ENCODE assay signal across 1 cellular context in genomic region chr13:40770934-40771618, GRCh38.
A peak's percentile ranks its signal among the peaks of the same experiment; 100 is the strongest.
TF ChIP-seq lines count a peak whose summit lies in the region.

Gene MRPS31, minus strand, starts transcription at chr13:40771190. Its CDS starts 54 bp downstream, at chr13:40771136.

TF ChIP-seq in HepG2, 621 proteins besides CTCF, POLR2A, EP300 and RAD21 (continued from another document and continues in another):
- peak; percentile 95 for TF ChIP-seq HOXA3 (CRISPR knock-in tag; IDR thresholded peaks at IDR 0.05)
- 0 out of 2 replicates have a peak, but pooled peaks have one; percentile 42 for TF ChIP-seq E2F2 (CRISPR knock-in tag; IDR thresholded peaks at IDR 0.05; ENCODE audit: borderline replicate concordance)
- TF ChIP-seq ZFP91 (CRISPR knock-in tag; IDR thresholded peaks at IDR 0.05; ENCODE audit: borderline replicate concordance), result peak; percentile 97
- peak; percentile 65; the same call in 1 of the 2 replicates for TF ChIP-seq E2F5 (CRISPR knock-in tag; conservative IDR thresholded peaks at IDR 0.05)
- peak; percentile 84; the same call in 1 of the 2 replicates for TF ChIP-seq SIN3A (IDR thresholded peaks at IDR 0.05; ENCODE audit: borderline replicate concordance, low read depth, low read length)
- peak; percentile 86 for TF ChIP-seq ZNF280D (CRISPR knock-in tag; IDR thresholded peaks at IDR 0.05)
- peak; percentile 77; the same call in 1 of the 2 replicates for TF ChIP-seq NCOA2 (CRISPR knock-in tag; IDR thresholded peaks at IDR 0.05)
- TF ChIP-seq NRL (CRISPR knock-in tag; IDR thresholded peaks at IDR 0.05; ENCODE audit: borderline replicate concordance), result no peak; the same call in none of the 2 replicates
- TF ChIP-seq ZNF484 (CRISPR knock-in tag; IDR thresholded peaks at IDR 0.05; ENCODE audit: borderline replicate concordance, low read depth), result 0 out of 2 replicates have a peak, but pooled peaks have one; percentile 73
- no peak for TF ChIP-seq ATAD3A (CRISPR knock-in tag; IDR thresholded peaks at IDR 0.05)
- TF ChIP-seq ZNF737 (CRISPR knock-in tag; IDR thresholded peaks at IDR 0.05; ENCODE audit: borderline replicate concordance), result no peak
- TF ChIP-seq ZNF720 (CRISPR knock-in tag; IDR thresholded peaks at IDR 0.05), result no peak
- no peak; the same call in 1 of the 2 replicates for TF ChIP-seq ZNF776 (CRISPR knock-in tag; IDR thresholded peaks at IDR 0.05)
- TF ChIP-seq TFAP4 (IDR thresholded peaks at IDR 0.05; ENCODE audit: borderline replicate concordance, low read depth), result peak; percentile 71; the same call in 1 of the 2 replicates
- peak; percentile 89; the same call in 1 of the 2 replicates for TF ChIP-seq ZNF451 (CRISPR knock-in tag; IDR thresholded peaks at IDR 0.05)
- no peak for TF ChIP-seq ZNF10 (CRISPR knock-in tag; IDR thresholded peaks at IDR 0.05; ENCODE audit: borderline replicate concordance, low read depth)
- no peak for TF ChIP-seq ZNF136 (CRISPR knock-in tag; IDR thresholded peaks at IDR 0.05; ENCODE audit: low read depth)
- TF ChIP-seq ZBTB10 (CRISPR knock-in tag; IDR thresholded peaks at IDR 0.05; ENCODE audit: borderline replicate concordance), result 0 out of 2 replicates have a peak, but pooled peaks have one; percentile 36
- peak; percentile 60; the same call in 1 of the 2 replicates for TF ChIP-seq MED13 (CRISPR knock-in tag; IDR thresholded peaks at IDR 0.05)
- no peak for TF ChIP-seq FOXO4 (CRISPR knock-in tag; conservative IDR thresholded peaks at IDR 0.05)
- peak; percentile 85 for TF ChIP-seq HOMEZ (CRISPR knock-in tag; IDR thresholded peaks at IDR 0.05; ENCODE audit: low read depth)
- TF ChIP-seq ZFP36L1 (CRISPR knock-in tag; IDR thresholded peaks at IDR 0.05), result 0 out of 2 replicates have a peak, but pooled peaks have one; percentile 63
- TF ChIP-seq ZBTB26 (CRISPR knock-in tag; IDR thresholded peaks at IDR 0.05; ENCODE audit: borderline replicate concordance), result peak; percentile 80; the same call in 1 of the 2 replicates
- TF ChIP-seq ARNT2 (CRISPR knock-in tag; IDR thresholded peaks at IDR 0.05; ENCODE audit: low read depth), result peak; percentile 86; the same call in 1 of the 2 replicates
- TF ChIP-seq ZFY (CRISPR knock-in tag; IDR thresholded peaks at IDR 0.05), result peak; percentile 84
- 0 out of 2 replicates have a peak, but pooled peaks have one; percentile 53 for TF ChIP-seq MXD3 (CRISPR knock-in tag; IDR thresholded peaks at IDR 0.05)
- 0 out of 2 replicates have a peak, but pooled peaks have one; percentile 54 for TF ChIP-seq MYNN (CRISPR knock-in tag; IDR thresholded peaks at IDR 0.05; ENCODE audit: low read depth)
- TF ChIP-seq TCF7L2 (IDR thresholded peaks at IDR 0.05; ENCODE audit: low read depth, low read length), result no peak
- peak; percentile 70; the same call in 1 of the 2 replicates for TF ChIP-seq ZKSCAN1 (IDR thresholded peaks at IDR 0.05; ENCODE audit: low read length)
- peak; percentile 72 for TF ChIP-seq ARNTL (CRISPR knock-in tag; IDR thresholded peaks at IDR 0.05)
- no peak for TF ChIP-seq ZNF570 (CRISPR knock-in tag; IDR thresholded peaks at IDR 0.05; ENCODE audit: borderline replicate concordance)
- peak; percentile 64; the same call in 1 of the 2 replicates for TF ChIP-seq CSRNP1 (CRISPR knock-in tag; IDR thresholded peaks at IDR 0.05)
- TF ChIP-seq BATF2 (CRISPR knock-in tag; IDR thresholded peaks at IDR 0.05), result 0 out of 2 replicates have a peak, but pooled peaks have one; percentile 41
- peak; percentile 71 for TF ChIP-seq RBFOX2 (IDR thresholded peaks at IDR 0.05; ENCODE audit: low read depth, low read length)
- peak; percentile 99 for TF ChIP-seq TARDBP (CRISPR knock-in tag; IDR thresholded peaks at IDR 0.05)
- no peak for TF ChIP-seq ZBTB8A (CRISPR knock-in tag; IDR thresholded peaks at IDR 0.05; ENCODE audit: borderline replicate concordance, low read depth)
- no peak for TF ChIP-seq MBD4 (IDR thresholded peaks at IDR 0.05; ENCODE audit: borderline replicate concordance, low read length)
- peak; percentile 92 for TF ChIP-seq ELF1 (CRISPR knock-in tag; IDR thresholded peaks at IDR 0.05)
- TF ChIP-seq CENPX (CRISPR knock-in tag; IDR thresholded peaks at IDR 0.05), result no peak
- peak; percentile 91; the same call in 1 of the 2 replicates for TF ChIP-seq AHR (CRISPR knock-in tag; IDR thresholded peaks at IDR 0.05)
- TF ChIP-seq HNRNPH1 (optimal IDR thresholded peaks at IDR 0.05; ENCODE audit: low read depth, low read length), result peak; percentile 63
- TF ChIP-seq SP140L (CRISPR knock-in tag; IDR thresholded peaks at IDR 0.05; ENCODE audit: borderline replicate concordance), result peak; percentile 93; the same call in 1 of the 2 replicates
- TF ChIP-seq SKI (IDR thresholded peaks at IDR 0.05; ENCODE audit: partially characterized antibody), result peak; percentile 89
- TF ChIP-seq NFIC (IDR thresholded peaks at IDR 0.05; ENCODE audit: low read length), result peak; percentile 52; the same call in 1 of the 2 replicates
